Comparison of ENCODE assay signal across 8 cellular contexts in genomic region chr16:25031441-25032307, GRCh38. TPM values are rescaled to one million over a fixed set of nuclear protein-coding genes. Genes with fewer than 3 reads are reported as not detected.
DNase-seq lines count a peak whose midpoint lies in the region; ATAC-seq and TF ChIP-seq lines count a peak whose summit lies in the region.

No MANE protein-coding gene starts in this region.

- no peak overlapping the region for H2AFZ ChIP-seq in OCI-LY3 (ENCODE audit: low read depth, low read length)

- no peak; the same call in 1 of the 2 replicates for TF ChIP-seq CTCF in OCI-LY3 (IDR thresholded peaks at IDR 0.05; ENCODE audit: low read depth, low read length)
- no peak for TF ChIP-seq CTCF in epithelial cell of proximal tubule (conservative IDR thresholded peaks at IDR 0.05; ENCODE audit: low read depth, low read length)
- TF ChIP-seq CTCF in mucosa of descending colon (IDR thresholded peaks at IDR 0.05): no peak

- peak overlapping the region; percentile 99 for H3K4me2 ChIP-seq in OCI-LY3 (ENCODE audit: low read length)

- H3K27me3 ChIP-seq in OCI-LY3 (ENCODE audit: low read depth, low read length): no peaks in the 10 kb centered on the region

- ATAC-seq in GM21528 (IDR thresholded peaks at IDR 0.05; ENCODE audit: low FRiP score, unreplicated experiment) (peak; percentile 95), mucosa of descending colon (peak; percentile 100)

- H3K4me1 ChIP-seq in OCI-LY3 (ENCODE audit: low read length) (peaks cover 58% of the 10 kb centered on the region), mucosa of descending colon (ENCODE audit: low read depth) (peaks cover 12% of the 10 kb centered on the region)

- H4K20me1 ChIP-seq in OCI-LY3 (ENCODE audit: insufficient read depth, low read length): no peaks in the 10 kb centered on the region

- intact Hi-C loops in mucosa of descending colon (cut with DNase I, micrococcal nuclease): no loop called here

- H3K27ac ChIP-seq in OCI-LY3 (ENCODE audit: low read length): peak overlapping the region; percentile 99

- H3K36me3 ChIP-seq in OCI-LY3 (replicated peaks; ENCODE audit: low read depth, low read length): peaks cover 27% of the 10 kb centered on the region
- H3K36me3 ChIP-seq in mucosa of descending colon (ENCODE audit: low read depth): no peaks in the 10 kb centered on the region

- peaks cover 68% of the 10 kb centered on the region for H3K79me2 ChIP-seq in OCI-LY3 (ENCODE audit: low read length)

- H3K9me3 ChIP-seq in OCI-LY3 (ENCODE audit: insufficient read depth, low read length): no peaks in the 10 kb centered on the region
- no peaks in the 10 kb centered on the region for H3K9me3 ChIP-seq in mucosa of descending colon

- H3K4me3 ChIP-seq in OCI-LY3 (ENCODE audit: low read length) (peak overlapping the region; percentile 99), epithelial cell of proximal tubule (ENCODE audit: low read depth, low read length) (peak overlapping the region; percentile 91), mucosa of descending colon (peak overlapping the region; percentile 47)

- DNase-seq in DMS 273 (lab: John Stamatoyannopoulos, UW; ENCODE audit: unreplicated experiment): peak; percentile 98
- peak; percentile 88 for DNase-seq in HuH-7.5 (ENCODE audit: low spot score)
- peak; percentile 84 for DNase-seq in activated T-cell treated with anti-CD3 and anti-CD28 coated beads for 4 hours
- peak; percentile 77 for DNase-seq in epithelial cell of proximal tubule (ENCODE audit: low read depth)
- DNase-seq in mucosa of descending colon: peak; percentile 87 to 93 (median 91)
- DNase-seq in stimulated activated CD8-positive, alpha-beta memory T cell treated with anti-CD3 and anti-CD28 coated beads, Interleukin-4, amount 100 ng/mL, for 1 hour (ENCODE audit: low read depth in 2 of 2, low spot score in 1 of 2): peak; percentile 71 to 79

- H3K9ac ChIP-seq in OCI-LY3 (ENCODE audit: low read length): peak overlapping the region; percentile 98

RNA-seq across cellular contexts. Expression of gene ARHGAP17, which starts 16.5 kb away (rescaled TPM):
- 21.2 and 38.2 TPM in 2 replicates for total RNA-seq in epithelial cell of proximal tubule
- total RNA-seq in mucosa of descending colon: 100 to 1,000 TPM in 2 of 3 donors, 10 to 100 TPM in 1; 95.4 to 145 (median 111) TPM

Comparison
In these comparisons a context has a peak if more than half of its experiments do, and no peak if none do; other contexts are left out.
1. Peak in every context shown above with its lines: DNase-seq, ATAC-seq, H3K4me3 ChIP-seq and H3K27ac ChIP-seq.
2. H3K4me3 ChIP-seq: peak in every context shown above with its lines; median percentile 99 in OCI-LY3; 91 in epithelial cell of proximal tubule; 47 in mucosa of descending colon.